1 cellular context compared by ENCODE assay signal in the genomic region with DNA sequence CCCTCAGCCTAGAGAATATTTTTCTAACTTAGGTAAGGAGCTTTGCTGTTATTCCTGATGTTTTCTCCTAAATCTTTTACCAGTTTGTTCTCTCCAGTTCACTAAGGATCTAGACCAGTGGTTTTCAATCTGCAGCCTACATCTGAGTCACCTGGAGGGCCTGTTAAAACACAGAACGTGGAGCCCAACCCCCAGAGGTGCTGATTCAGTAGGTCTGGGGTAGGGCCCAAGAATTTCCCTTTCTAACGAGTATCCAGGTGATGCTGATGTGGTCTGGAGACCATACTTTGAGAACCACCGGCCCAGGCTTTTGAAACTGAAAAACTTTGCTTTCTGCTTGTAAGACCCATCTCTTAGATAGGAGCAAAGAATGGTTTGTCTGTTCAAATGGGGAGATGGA.
TF ChIP-seq lines count a peak whose summit lies in the region.

No MANE protein-coding gene starts in this region.

TF ChIP-seq in IMR-90, 13 proteins besides CTCF, POLR2A, EP300 and RAD21:
- TF ChIP-seq RFX5 (IDR thresholded peaks at IDR 0.05; ENCODE audit: low read depth, low read length): no peak
- TF ChIP-seq MAFK (IDR thresholded peaks at IDR 0.05; ENCODE audit: low read depth, low read length): peak; percentile 32; the same call in 1 of the 2 replicates
- TF ChIP-seq MXI1 (IDR thresholded peaks at IDR 0.05; ENCODE audit: borderline replicate concordance, low read depth, low read length): no peak
